ENCODE assay signal across 5 cellular contexts in the genomic region with DNA sequence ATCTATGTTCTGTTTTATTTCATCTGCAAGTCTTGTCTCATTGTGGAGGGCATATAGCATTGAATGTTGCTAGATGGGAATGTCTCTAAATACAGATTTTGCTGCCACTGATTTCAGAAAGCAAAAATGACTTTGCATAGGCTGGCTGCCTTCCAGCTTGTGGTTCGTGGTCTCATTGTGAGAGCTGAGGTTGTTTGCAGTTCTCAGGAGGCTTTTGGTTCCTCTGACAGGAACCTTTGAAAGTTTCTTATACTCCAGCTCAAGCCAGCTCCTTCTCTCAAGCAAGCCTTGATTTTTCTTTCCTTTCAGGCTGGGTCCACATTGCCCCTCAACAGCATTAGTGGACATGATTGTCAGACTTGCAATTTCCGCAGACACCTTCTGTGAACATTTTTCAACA.
A peak's percentile ranks its signal among the peaks of the same experiment; 100 is the strongest.
ATAC-seq lines count a peak whose summit lies in the region.

No MANE protein-coding gene starts in this region.

- peak; percentile 81 for ATAC-seq in GM18498 (IDR thresholded peaks at IDR 0.05; ENCODE audit: unreplicated experiment)
- ATAC-seq in GM19035 (IDR thresholded peaks at IDR 0.05; ENCODE audit: unreplicated experiment), result peak; percentile 69
- peak; percentile 63 for ATAC-seq in HG02588 (IDR thresholded peaks at IDR 0.05; ENCODE audit: unreplicated experiment)
- peak; percentile 72 for ATAC-seq in HG02642 (IDR thresholded peaks at IDR 0.05; ENCODE audit: poor library complexity, unreplicated experiment)
- ATAC-seq in HG03439 (IDR thresholded peaks at IDR 0.05; ENCODE audit: unreplicated experiment), result peak; percentile 66

Comparison
In these comparisons a context has a peak if more than half of its experiments do, and no peak if none do; other contexts are left out.
1. Peak in every context shown above with its lines: ATAC-seq.